In genomic region chr20:9838035-9838377, GRCh38 we compare ENCODE assay signal across 12 cellular contexts. TPM values are rescaled to one million over a fixed set of nuclear protein-coding genes. Genes with fewer than 3 reads are reported as not detected.
A peak's percentile ranks its signal among the peaks of the same experiment; 100 is the strongest.
DNase-seq lines count a peak whose midpoint lies in the region; ATAC-seq, FAIRE-seq and TF ChIP-seq lines count a peak whose summit lies in the region.
"Had no signal": no experiment of that assay in that cellular context is flagged by ENCODE, and none has a peak within 500 bp of the region (broad histone marks: within the 10 kb centered on the region; RNA-seq: fewer than 3 reads in every experiment).

No MANE protein-coding gene starts in this region.

- H3K56ac ChIP-seq in H1 (replicated peaks; ENCODE audit: insufficient read length, low read depth, low read length), result no peak overlapping the region

- H3K79me1 ChIP-seq in H1 (ENCODE audit: low read depth, low read length) (no peaks in the 10 kb centered on the region), neuronal stem cell (ENCODE audit: low read depth, low read length) (no peaks in the 10 kb centered on the region)

- no peak for TF ChIP-seq EP300 in H1 (IDR thresholded peaks at IDR 0.05; ENCODE audit: borderline replicate concordance in 1 of 2, low read depth in 2 of 2, low read length in 2 of 2)

- in situ Hi-C loops in HAP-1 (cut with MboI; ENCODE audit: low sequenced_read_pairs), result no loop called here
- in situ Hi-C loops in gastrocnemius medialis (cut with MboI; ENCODE audit: low sequenced_read_pairs in 4 of 4), result no loop called here

- FAIRE-seq in H1 (lab: Jason Lieb, UNC) (no peak), HTR-8/SVneo (lab: Jason Lieb, UNC) (no peak)
- FAIRE-seq: colon, GM18507, islet of Langerhans had no signal

- H4K91ac ChIP-seq in H1 (replicated peaks; ENCODE audit: insufficient read length, low read length) (no peak overlapping the region), neuronal stem cell (ENCODE audit: low read depth, low read length, poor library complexity) (no peak overlapping the region)

- intact Hi-C loops in gastrocnemius medialis (cut with DNase I; ENCODE audit: low total_unique reads), result no loop called here

- H2BK12ac ChIP-seq in H1 (ENCODE audit: low read depth, low read length), result no peak overlapping the region
- peak overlapping the region; percentile 52 for H2BK12ac ChIP-seq in neuronal stem cell (ENCODE audit: low read length)

- DNase-seq in HAP-1 (ENCODE audit: low spot score in 2 of 2) (no peak), NCI-H526 (lab: John Stamatoyannopoulos, UW) (peak; percentile 43 to 44), H1 (ENCODE audit: low read depth in 1 of 2, low spot score in 2 of 2) (no peak), neuronal stem cell (ENCODE audit: low spot score) (no peak), HTR-8/SVneo (ENCODE audit: insufficient read length, low spot score) (no peak), gastrocnemius medialis (no peak)
- no peak for DNase-seq in stimulated activated naive CD4-positive, alpha-beta T cell treated with Interleukin-2 at 50 U/mL for 16 hours (lab: John Stamatoyannopoulos, UW)
- DNase-seq: stimulated activated CD8-positive, alpha-beta memory T cell treated with anti-CD3 and anti-CD28 coated beads, Interleukin-4, amount 100 ng/mL, for 48 hours had no signal

- H3K14ac ChIP-seq in H1 (ENCODE audit: insufficient read length) (no peak overlapping the region), neuronal stem cell (ENCODE audit: low read length) (no peak overlapping the region)

- H2BK20ac ChIP-seq in H1 (ENCODE audit: low read length), result no peak overlapping the region

- POLR2A ChIA-PET in H1 (lab: Charles Lee; ENCODE audit: partially characterized antibody), result interaction anchor here (1.4 kb wide), 1 partner anchor 8 kb away, joined by 4 read pairs; no protein-coding TSS in a partner anchor

- H3K27me3 ChIP-seq in HAP-1 (ENCODE audit: low read depth) (peaks cover 4% of the 10 kb centered on the region), H1 (replicated peaks in 1 of 4; ENCODE audit: control insufficient read depth in 3 of 4, extremely low read depth in 1 of 4, insufficient read depth in 3 of 4, low read length in 3 of 4) (peaks cover 0 to 8% (median 5%) of the 10 kb centered on the region in 4 experiments; a peak in 5 of 7 replicates), neuronal stem cell (ENCODE audit: control insufficient read depth in 3 of 3, insufficient read depth in 3 of 3, low read depth in 1 of 3, low read length in 3 of 3) (peaks cover 0 to 21% (median 0%) of the 10 kb centered on the region in 3 experiments), gastrocnemius medialis (peaks cover 9 to 29% (median 21%) of the 10 kb centered on the region in 3 donors)

- H4K5ac ChIP-seq in H1 (ENCODE audit: insufficient read length, low read depth, low read length), result no peak overlapping the region

- H2BK120ac ChIP-seq in H1 (replicated peaks; ENCODE audit: low read depth, low read length) (no peak overlapping the region), neuronal stem cell (ENCODE audit: low read depth, low read length) (no peak overlapping the region)

- H3K4me3 ChIP-seq in HAP-1 (peak overlapping the region; percentile 32; the same call in 1 of the 2 replicates), H1 (ENCODE audit: extremely low read depth in 1 of 4, insufficient read depth in 2 of 4, low read depth in 3 of 4, low read length in 4 of 4) (peak overlapping the region; percentile 56 to 83 (median 76)), neuronal stem cell (ENCODE audit: low read length in 2 of 2) (peak overlapping the region; percentile 50 to 92), gastrocnemius medialis (no peak overlapping the region)

- no peak for TF ChIP-seq RAD21 in H1 (IDR thresholded peaks at IDR 0.05 in 1 of 2, conservative IDR thresholded peaks at IDR 0.05 in 1 of 2; ENCODE audit: low read depth in 2 of 2, low read length in 2 of 2)

- no peaks in the 10 kb centered on the region for H3K9me3 ChIP-seq in HAP-1
- H3K9me3 ChIP-seq in H1 (ENCODE audit: insufficient read depth in 2 of 2, low read depth in 1 of 2, low read length in 1 of 2), result no peaks in the 10 kb centered on the region
- peaks cover 0 to 2% of the 10 kb centered on the region in 2 donors for H3K9me3 ChIP-seq in neuronal stem cell (replicated peaks in 1 of 2; ENCODE audit: control insufficient read depth in 2 of 2, insufficient read depth in 1 of 2, low read depth in 1 of 2, low read length in 2 of 2)
- no peaks in the 10 kb centered on the region for H3K9me3 ChIP-seq in gastrocnemius medialis

- H4K20me1 ChIP-seq in H1 (replicated peaks in 1 of 2; ENCODE audit: control insufficient read depth in 1 of 2, insufficient read depth in 2 of 2, low read length in 2 of 2), result no peaks in the 10 kb centered on the region

- H3K23me2 ChIP-seq in H1 (ENCODE audit: low read depth, low read length), result peaks cover 10% of the 10 kb centered on the region; the same call in 1 of the 2 replicates

- no peak overlapping the region; the same call in 1 of the 2 replicates for H4K8ac ChIP-seq in H1 (ENCODE audit: extremely low read depth, insufficient read depth, low read length)
- no peak overlapping the region for H4K8ac ChIP-seq in neuronal stem cell (ENCODE audit: low read depth, low read length)

- TF ChIP-seq CTCF in H1 (IDR thresholded peaks at IDR 0.05; ENCODE audit: control extremely low read depth in 1 of 3, insufficient read depth in 1 of 3, low read depth in 1 of 3, low read length in 3 of 3), result no peak
- no peak for TF ChIP-seq CTCF in gastrocnemius medialis (IDR thresholded peaks at IDR 0.05 in 4 of 5, conservative IDR thresholded peaks at IDR 0.05 in 1 of 5)

- 13% methylated on average over 14 of the region's 14 CpGs; no CpG with 5 or more reads in 1 of the 2 experiments for WGBS in H1 (ENCODE audit: extremely low coverage in 1 of 2, insufficient coverage in 1 of 2, insufficient read length in 1 of 2, insufficient replicate concordance in 2 of 2, low coverage in 1 of 2, low lambda C conversion rate in 2 of 2, missing lambda C conversion rate in 1 of 2), 2 experiments
- no CpG with 5 or more reads among the region's 14 CpGs for WGBS in neuronal stem cell (ENCODE audit: extremely low coverage in 2 of 2, insufficient read length in 2 of 2, insufficient replicate concordance in 1 of 2), 2 donors

- H3K18ac ChIP-seq in H1 (ENCODE audit: extremely low read depth, low read length), result no peak overlapping the region
- peak overlapping the region; percentile 92 for H3K18ac ChIP-seq in neuronal stem cell (ENCODE audit: low read length)

- H3K23ac ChIP-seq in H1 (ENCODE audit: insufficient read length) (no peak overlapping the region), neuronal stem cell (ENCODE audit: low read depth, low read length, poor library complexity) (no peak overlapping the region)

- peak overlapping the region; percentile 54 for H2AFZ ChIP-seq in H1 (ENCODE audit: low read length)
- peak overlapping the region; percentile 97 for H2AFZ ChIP-seq in neuronal stem cell (ENCODE audit: low read length)

- no peak overlapping the region for H2BK5ac ChIP-seq in H1 (ENCODE audit: low read depth, low read length)
- H2BK5ac ChIP-seq in neuronal stem cell (ENCODE audit: low read length), result no peak overlapping the region

- no peaks in the 10 kb centered on the region for H3K36me3 ChIP-seq in HAP-1 (replicated peaks)
- no peaks in the 10 kb centered on the region for H3K36me3 ChIP-seq in H1 (ENCODE audit: control insufficient read depth in 2 of 4, insufficient read depth in 4 of 4, low read length in 3 of 4)
- no peaks in the 10 kb centered on the region for H3K36me3 ChIP-seq in neuronal stem cell (replicated peaks in 1 of 2; ENCODE audit: control insufficient read depth in 2 of 2, insufficient read depth in 2 of 2, low read length in 2 of 2)
- H3K36me3 ChIP-seq in gastrocnemius medialis, result no peaks in the 10 kb centered on the region

- H3K9ac ChIP-seq in H1 (replicated peaks in 1 of 4; ENCODE audit: extremely low read depth in 1 of 4, low read depth in 3 of 4, low read length in 3 of 4), result no peak overlapping the region
- H3K9ac ChIP-seq in neuronal stem cell (ENCODE audit: low read depth, low read length, poor library complexity), result peak overlapping the region; percentile 82

- CTCF ChIA-PET in H1 (lab: Charles Lee; ENCODE audit: partially characterized antibody), result interaction anchor here (0.6 kb wide), 2 partner anchors 47 to 461 kb away, joined by 3 read pairs; no protein-coding TSS in a partner anchor

- H3K4me1 ChIP-seq in HAP-1, result peaks cover 2% of the 10 kb centered on the region
- H3K4me1 ChIP-seq in H1 (replicated peaks in 1 of 4; ENCODE audit: control insufficient read depth in 3 of 4, insufficient read depth in 4 of 4, low read length in 3 of 4), result peaks cover 0 to 16% (median 5%) of the 10 kb centered on the region in 4 experiments; a peak in 4 of 7 replicates
- peaks cover 2 to 10% of the 10 kb centered on the region in 2 donors for H3K4me1 ChIP-seq in neuronal stem cell (ENCODE audit: control insufficient read depth in 2 of 2, insufficient read depth in 1 of 2, low read depth in 1 of 2, low read length in 2 of 2)
- H3K4me1 ChIP-seq in gastrocnemius medialis, result no peaks in the 10 kb centered on the region

- H3K79me2 ChIP-seq in H1 (ENCODE audit: control insufficient read depth in 1 of 2, insufficient read depth in 2 of 2, low read length in 2 of 2), result no peaks in the 10 kb centered on the region

- ATAC-seq in gastrocnemius medialis (no peak), GM18511 (IDR thresholded peaks at IDR 0.05; ENCODE audit: unreplicated experiment) (no peak)

- H2BK15ac ChIP-seq in H1 (ENCODE audit: low read length), result no peak overlapping the region
- H2BK15ac ChIP-seq in neuronal stem cell (ENCODE audit: low read length), result no peak overlapping the region

- no peak overlapping the region for H3K27ac ChIP-seq in H1 (ENCODE audit: low read depth, low read length)
- H3K27ac ChIP-seq in neuronal stem cell (replicated peaks; ENCODE audit: low read length), result no peak overlapping the region
- no peak overlapping the region for H3K27ac ChIP-seq in gastrocnemius medialis

- no peak overlapping the region for H2AK5ac ChIP-seq in H1 (ENCODE audit: low read depth, low read length)
- H2AK5ac ChIP-seq in neuronal stem cell (ENCODE audit: low read depth, low read length), result no peak overlapping the region

- TF ChIP-seq POLR2A in H1 (IDR thresholded peaks at IDR 0.05; ENCODE audit: control extremely low read depth in 1 of 2, low read depth in 2 of 2, low read length in 2 of 2), result no peak
- TF ChIP-seq POLR2A in gastrocnemius medialis (IDR thresholded peaks at IDR 0.05), result no peak

- H3K4ac ChIP-seq in H1 (replicated peaks; ENCODE audit: insufficient read length, low read depth, low read length) (no peak overlapping the region), neuronal stem cell (ENCODE audit: low read length) (no peak overlapping the region)

- peak overlapping the region; percentile 76 to 98 for H3K4me2 ChIP-seq in H1 (ENCODE audit: insufficient read depth in 1 of 2, low read depth in 2 of 2, low read length in 2 of 2)
- H3K4me2 ChIP-seq in neuronal stem cell (ENCODE audit: insufficient read depth, low read length, poor library complexity, severe bottlenecking), result peak overlapping the region; percentile 89

RNA-seq across cellular contexts. Expression of gene PAK5, which starts 0.9 kb away (rescaled TPM):
- total RNA-seq in H1 (2021; fragmentation: NEBNext Ultra II Directional; extraction: Animal tissue kit (Norgen Biotek cat#: 25700)), result 0.44 and 0.80 TPM in 2 replicates
- polyA plus RNA-seq in H1 (2011; rRNA removed), result 0.49 and 0.54 TPM in 2 replicates
- 0.41 TPM for polyA plus RNA-seq in H1 (2011; cell fraction: cytosol; rRNA removed)
- polyA plus RNA-seq in H1 (2011; cell fraction: nucleus; rRNA removed), result 0.94 TPM
- 0.39 to 0.66 TPM (median 0.56 TPM) in 4 replicates for polyA plus RNA-seq in H1 (2012, experiment 1 of 2)
- polyA plus RNA-seq in H1 (2012, experiment 2 of 2), result 0.09 TPM
- polyA plus RNA-seq in H1 (2013, experiment 1 of 2), result 0.36 TPM
- polyA plus RNA-seq in H1 (2013, experiment 2 of 2), result 0.33 TPM
- polyA minus RNA-seq in H1 (2011; rRNA and poly(A)+ RNA removed), result 1.2 and 1.3 TPM in 2 replicates
- polyA minus RNA-seq in H1 (2011; cell fraction: cytosol; rRNA and poly(A)+ RNA removed), result 0.22 TPM
- 1.9 TPM for polyA minus RNA-seq in H1 (2011; cell fraction: nucleus; rRNA and poly(A)+ RNA removed)
- 2.6 TPM for polyA plus RNA-seq in neuronal stem cell (2013, experiment 1 of 2)
- polyA plus RNA-seq in neuronal stem cell (2013, experiment 2 of 2), result 2.6 TPM
- not detected for total RNA-seq in gastrocnemius medialis

Comparison
In these comparisons a context has a peak if more than half of its experiments do, and no peak if none do; other contexts are left out.
1. DNase-seq: peak in NCI-H526 (2 of 2); none in HAP-1 (0 of 2), H1 (0 of 2), neuronal stem cell (single experiment), HTR-8/SVneo (single experiment), stimulated activated naive CD4-positive, alpha-beta T cell treated with Interleukin-2 at 50 U/mL for 16 hours (single experiment) and gastrocnemius medialis (0 of 2).
2. H3K4me3 ChIP-seq: peak in HAP-1 (single experiment), H1 (4 of 4) and neuronal stem cell (2 of 2); none in gastrocnemius medialis (0 of 4).